ENCODE assay signal across 16 cellular contexts in genomic region chr14:61417890-61418455, GRCh38.
A peak's percentile ranks its signal among the peaks of the same experiment; 100 is the strongest.
DNase-seq lines count a peak whose midpoint lies in the region; ATAC-seq and TF ChIP-seq lines count a peak whose summit lies in the region.
"Had no signal": no experiment of that assay in that cellular context is flagged by ENCODE, and none has a peak within 500 bp of the region (broad histone marks: within the 10 kb centered on the region; RNA-seq: fewer than 3 reads in every experiment).

No MANE protein-coding gene starts in this region.

- TF ChIP-seq CTCF in heart left ventricle (IDR thresholded peaks at IDR 0.05) (no peak), upper lobe of left lung (IDR thresholded peaks at IDR 0.05) (no peak)
- no peak for TF ChIP-seq CTCF in activated CD8-positive, alpha-beta T cell treated with anti-CD3 and anti-CD28 coated beads for 36 hours (IDR thresholded peaks at IDR 0.05)

- H3K4me3 ChIP-seq in heart left ventricle, result no peak overlapping the region
- H3K4me3 ChIP-seq in right cardiac atrium (ENCODE audit: low read length), result no peak overlapping the region
- H3K4me3 ChIP-seq in upper lobe of left lung, result no peak overlapping the region
- H3K4me3 ChIP-seq: left lung, suprapubic skin had no signal

- DNase-seq in heart left ventricle, result no peak
- DNase-seq in left cardiac atrium, result no peak
- no peak for DNase-seq in activated CD8-positive, alpha-beta T cell treated with anti-CD3 and anti-CD28 coated beads for 36 hours
- no peak for DNase-seq in right cardiac atrium
- no peak for DNase-seq in upper lobe of left lung
- DNase-seq in activated effector memory CD4-positive, alpha-beta T cell treated with Interleukin-2 at 50 U/mL for 16 hours, result no peak
- DNase-seq in KBM-7, result no peak
- DNase-seq in HT-29 (ENCODE audit: low spot score), result no peak
- DNase-seq: HFFc6; left lung; MM.1S; NCI-H1694 treated with DMSO at 0.1 percent for 48 hours; stimulated activated CD4-positive, alpha-beta T cell treated with anti-CD3 and anti-CD28 coated beads, Interleukin-4, amount 100 ng/mL, for 1 hour; SW 1271 had no signal

- H3K9me3 ChIP-seq in heart left ventricle, result no peaks in the 10 kb centered on the region
- H3K9me3 ChIP-seq in right cardiac atrium (ENCODE audit: control insufficient read depth, low read length), result no peaks in the 10 kb centered on the region
- H3K9me3 ChIP-seq in upper lobe of left lung, result no peaks in the 10 kb centered on the region
- H3K9me3 ChIP-seq: left lung, suprapubic skin had no signal

- WGBS in heart left ventricle, 4 donors, result 55 to 64% (median 59%) methylated on average over 7 of the region's 7 CpGs
- WGBS in right cardiac atrium, result 63% methylated on average over 7 of the region's 7 CpGs
- WGBS in upper lobe of left lung, 2 donors, result 65% methylated on average over 7 of the region's 7 CpGs

- H3K27ac ChIP-seq in heart left ventricle (peak overlapping the region in 10 of 12 donors; percentile 43 to 73 (median 59)), right cardiac atrium (ENCODE audit: low read length) (peak overlapping the region; percentile 73), upper lobe of left lung (peak overlapping the region in 3 of 4 donors; percentile 37 to 55 (median 38))

- peaks cover 69% of the 10 kb centered on the region for H3K4me1 Mint-ChIP-seq in activated CD8-positive, alpha-beta T cell treated with anti-CD3 and anti-CD28 coated beads for 36 hours (ENCODE audit: low read depth)

- peaks cover 0 to 72% (median 49%) of the 10 kb centered on the region in 12 donors for H3K4me1 ChIP-seq in heart left ventricle
- H3K4me1 ChIP-seq in right cardiac atrium (ENCODE audit: control insufficient read depth, insufficient read depth, low read length), result peaks cover 22% of the 10 kb centered on the region
- H3K4me1 ChIP-seq in upper lobe of left lung, result peaks cover 48 to 67% (median 57%) of the 10 kb centered on the region in 4 donors

- H3K9me3 Mint-ChIP-seq in activated CD8-positive, alpha-beta T cell treated with anti-CD3 and anti-CD28 coated beads for 36 hours, result peaks cover 3% of the 10 kb centered on the region
- H3K9me3 Mint-ChIP-seq: HFFc6, WTC11 had no signal

- H3K36me3 Mint-ChIP-seq in activated CD8-positive, alpha-beta T cell treated with anti-CD3 and anti-CD28 coated beads for 36 hours (ENCODE audit: low read depth), result peaks cover 44% of the 10 kb centered on the region
- H3K36me3 Mint-ChIP-seq: WTC11 had no signal

- H3K36me3 ChIP-seq in heart left ventricle (no peaks in the 10 kb centered on the region), upper lobe of left lung (no peaks in the 10 kb centered on the region)
- H3K36me3 ChIP-seq: left lung, suprapubic skin had no signal

- intact Hi-C loops in heart left ventricle (cut with DNase I) (loop anchor here in 4 of 10 donors (2.0 to 10.0 kb wide), 7 partner anchors 39 to 95 kb away; partner anchors contain the start of gene PRKCH (in 1 of the 4)), left cardiac atrium (cut with DNase I) (no loop called here), right cardiac atrium (cut with DNase I) (no loop called here)
- intact Hi-C loops in activated CD8-positive, alpha-beta T cell treated with anti-CD3 and anti-CD28 coated beads for 36 hours (cut with micrococcal nuclease), result no loop called here

- peak in 2 of 4 donors; percentile 29 to 56 for ATAC-seq in heart left ventricle
- ATAC-seq in left cardiac atrium, result no peak
- no peak for ATAC-seq in activated CD8-positive, alpha-beta T cell treated with anti-CD3 and anti-CD28 coated beads for 36 hours
- peak in 1 of 2 donors; percentile 25 for ATAC-seq in right cardiac atrium
- no peak for ATAC-seq in upper lobe of left lung (ENCODE audit: low FRiP score in 2 of 2)
- ATAC-seq: left lung, WTC11 had no signal

- no peak for TF ChIP-seq EP300 in upper lobe of left lung (IDR thresholded peaks at IDR 0.05)

- POLR2A ChIA-PET in activated CD8-positive, alpha-beta T cell treated with anti-CD3 and anti-CD28 coated beads for 36 hours (lab: Charles Lee), result no interaction called here

- peak overlapping the region; percentile 32 for H3K4me3 Mint-ChIP-seq in activated CD8-positive, alpha-beta T cell treated with anti-CD3 and anti-CD28 coated beads for 36 hours
- H3K4me3 Mint-ChIP-seq: HFFc6, WTC11 had no signal

- CTCF ChIA-PET in activated CD8-positive, alpha-beta T cell treated with anti-CD3 and anti-CD28 coated beads for 36 hours (lab: Charles Lee), result no interaction called here

- no peaks in the 10 kb centered on the region for H3K27me3 ChIP-seq in heart left ventricle
- no peaks in the 10 kb centered on the region for H3K27me3 ChIP-seq in right cardiac atrium (ENCODE audit: control insufficient read depth, insufficient read depth)
- H3K27me3 ChIP-seq in upper lobe of left lung, result no peaks in the 10 kb centered on the region
- H3K27me3 ChIP-seq: left lung, suprapubic skin had no signal

- H3K27ac Mint-ChIP-seq in activated CD8-positive, alpha-beta T cell treated with anti-CD3 and anti-CD28 coated beads for 36 hours, result no peak overlapping the region
- H3K27ac Mint-ChIP-seq: HFFc6, WTC11 had no signal

- TF ChIP-seq POLR2A in heart left ventricle (IDR thresholded peaks at IDR 0.05), result no peak
- no peak for TF ChIP-seq POLR2A in upper lobe of left lung (IDR thresholded peaks at IDR 0.05)

- in situ Hi-C loops in KBM-7 (cut with MboI; ENCODE audit: low pct_unique_long_range_greater_than_20kb, low sequenced_read_pairs), result no loop called here

- H3K27me3 Mint-ChIP-seq in activated CD8-positive, alpha-beta T cell treated with anti-CD3 and anti-CD28 coated beads for 36 hours, result no peaks in the 10 kb centered on the region
